ENCODE assay signal across 29 cellular contexts in the genomic region with DNA sequence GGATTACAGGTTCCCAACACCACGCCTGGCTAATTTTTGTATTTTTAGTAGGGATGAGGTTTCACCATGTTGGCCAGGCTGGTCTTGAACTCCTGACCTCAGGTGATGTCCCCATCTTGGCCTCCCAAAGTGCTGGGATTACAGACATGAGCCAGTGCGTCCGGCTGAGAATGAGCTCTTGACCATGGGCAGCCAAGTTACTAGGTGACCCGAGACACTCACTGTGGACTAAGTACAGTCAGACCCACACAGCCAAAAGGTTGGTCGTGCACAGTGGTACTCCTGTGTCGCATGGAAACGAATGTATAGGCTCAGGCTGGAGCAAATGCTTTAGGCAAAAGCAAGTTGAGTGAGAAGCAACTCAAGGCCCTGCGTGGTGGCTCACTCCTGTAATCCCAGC. TPM values are rescaled to one million over a fixed set of nuclear protein-coding genes. Genes with fewer than 3 reads are reported as not detected.
DNase-seq lines count a peak whose midpoint lies in the region; ATAC-seq, FAIRE-seq and TF ChIP-seq lines count a peak whose summit lies in the region.
"Had no signal": no experiment of that assay in that cellular context is flagged by ENCODE, and none has a peak within 500 bp of the region (broad histone marks: within the 10 kb centered on the region; RNA-seq: fewer than 3 reads in every experiment).

No MANE protein-coding gene starts in this region.

- H3K9me3 Mint-ChIP-seq in nephron progenitor cell: no peaks in the 10 kb centered on the region
- H3K9me3 Mint-ChIP-seq: activated naive CD8-positive, alpha-beta T cell treated with anti-CD3 and anti-CD28 coated beads for 36 hours; GM23338; nephron; stimulated activated naive CD8-positive, alpha-beta T cell treated with anti-CD3 and anti-CD28 coated beads, Interleukin-15, amount 100 ng/mL, for 72 hours had no signal

- no peak overlapping the region for H3K4me3 Mint-ChIP-seq in nephron progenitor cell
- H3K4me3 Mint-ChIP-seq: activated naive CD8-positive, alpha-beta T cell treated with anti-CD3 and anti-CD28 coated beads for 36 hours; GM23338; nephron; stimulated activated naive CD8-positive, alpha-beta T cell treated with anti-CD3 and anti-CD28 coated beads, Interleukin-15, amount 100 ng/mL, for 72 hours had no signal

- no peak overlapping the region for H3K4me3 ChIP-seq in RWPE2 (ENCODE audit: severe bottlenecking)
- H3K4me3 ChIP-seq in esophagus squamous epithelium: no peak overlapping the region
- no peak overlapping the region for H3K4me3 ChIP-seq in upper lobe of right lung
- H3K4me3 ChIP-seq: GM23338, lung, ovary, SJSA1, transverse colon had no signal

- H3K9me3 ChIP-seq in RWPE2 (ENCODE audit: severe bottlenecking) (no peaks in the 10 kb centered on the region), esophagus squamous epithelium (no peaks in the 10 kb centered on the region), upper lobe of right lung (no peaks in the 10 kb centered on the region)
- H3K9me3 ChIP-seq: ovary, SJSA1, transverse colon had no signal

- H3K4me1 Mint-ChIP-seq in nephron progenitor cell: peaks cover 11% of the 10 kb centered on the region
- H3K4me1 Mint-ChIP-seq: activated naive CD8-positive, alpha-beta T cell treated with anti-CD3 and anti-CD28 coated beads for 36 hours; GM23338; stimulated activated naive CD8-positive, alpha-beta T cell treated with anti-CD3 and anti-CD28 coated beads, Interleukin-15, amount 100 ng/mL, for 72 hours had no signal

- DNase-seq in RWPE2 (ENCODE audit: low spot score): no peak
- no peak for DNase-seq in esophagus squamous epithelium (lab: John Stamatoyannopoulos, UW)
- no peak for DNase-seq in nephron progenitor cell
- DNase-seq in upper lobe of right lung: no peak
- DNase-seq in GM12891 (ENCODE audit: insufficient read length, low spot score): no peak
- DNase-seq in SHP77 treated with DMSO at 0.1 percent for 48 hours (lab: John Stamatoyannopoulos, UW): no peak
- DNase-seq: activated CD8-positive, alpha-beta memory T cell treated with anti-CD3 and anti-CD28 coated beads for 24 hours; activated naive CD8-positive, alpha-beta T cell treated with anti-CD3 and anti-CD28 coated beads for 36 hours; activated T-cell treated with anti-CD3 and anti-CD28 coated beads for 4 hours; effector CD4-positive, alpha-beta T cell; erythroblast; KBM-7; NCI-H2171; ovary; small intestine; stimulated activated CD4-positive, alpha-beta T cell treated with anti-CD3 and anti-CD28 coated beads, Interleukin-1b, Interleukin-23, amount 100 ng/mL, for 48 hours; stimulated activated naive CD8-positive, alpha-beta T cell treated with anti-CD3 and anti-CD28 coated beads, Interleukin-15, amount 100 ng/mL, for 72 hours; transverse colon had no signal

- TF ChIP-seq CTCF in RWPE2 (IDR thresholded peaks at IDR 0.05; ENCODE audit: poor library complexity, severe bottlenecking) (no peak), esophagus squamous epithelium (IDR thresholded peaks at IDR 0.05) (no peak), nephron progenitor cell (IDR thresholded peaks at IDR 0.05) (no peak), upper lobe of right lung (IDR thresholded peaks at IDR 0.05) (no peak)

- no peak for ATAC-seq in RWPE2 (ENCODE audit: low read depth)
- ATAC-seq in upper lobe of right lung: no peak
- ATAC-seq in GM21786 (IDR thresholded peaks at IDR 0.05; ENCODE audit: unreplicated experiment): no peak
- ATAC-seq: GM23338; stimulated activated naive CD8-positive, alpha-beta T cell treated with anti-CD3 and anti-CD28 coated beads, Interleukin-15, amount 100 ng/mL, for 72 hours had no signal

- H3K36me3 ChIP-seq in RWPE2 (ENCODE audit: low read depth) (no peaks in the 10 kb centered on the region), esophagus squamous epithelium (no peaks in the 10 kb centered on the region), upper lobe of right lung (no peaks in the 10 kb centered on the region)
- H3K36me3 ChIP-seq: ovary, SJSA1, transverse colon had no signal

- H3K4me1 ChIP-seq in RWPE2 (ENCODE audit: insufficient read depth, poor library complexity, severe bottlenecking) (peaks cover 4% of the 10 kb centered on the region), esophagus squamous epithelium (peaks cover 0 to 15% (median 0%) of the 10 kb centered on the region in 3 donors), upper lobe of right lung (no peaks in the 10 kb centered on the region)
- H3K4me1 ChIP-seq: SJSA1, transverse colon had no signal

- H3K27me3 Mint-ChIP-seq in nephron progenitor cell (ENCODE audit: low read depth, poor library complexity): peaks cover 18% of the 10 kb centered on the region

- intact Hi-C loops in esophagus squamous epithelium (cut with DNase I) (no loop called here), upper lobe of right lung (cut with DNase I) (no loop called here)

- H3K27ac ChIP-seq in RWPE2 (ENCODE audit: poor library complexity, severe bottlenecking) (peak overlapping the region; percentile 77), esophagus squamous epithelium (peak overlapping the region in 3 of 4 donors; percentile 49 to 75 (median 56)), upper lobe of right lung (peak overlapping the region; percentile 36)
- H3K27ac ChIP-seq: C4-2B, ovary, SJSA1, transverse colon had no signal

- no peak for TF ChIP-seq POLR2A in esophagus squamous epithelium (IDR thresholded peaks at IDR 0.05)
- no peak for TF ChIP-seq POLR2A in GM12891 (IDR thresholded peaks at IDR 0.05; ENCODE audit: low read depth, low read length)

- no peaks in the 10 kb centered on the region for H3K36me3 Mint-ChIP-seq in nephron progenitor cell (ENCODE audit: low read depth)
- H3K36me3 Mint-ChIP-seq: activated naive CD8-positive, alpha-beta T cell treated with anti-CD3 and anti-CD28 coated beads for 36 hours had no signal

- WGBS in esophagus squamous epithelium, 2 donors: 73 to 86% methylated on average over 2 to 8 of the region's 8 CpGs

- no peak for FAIRE-seq in GM12891 (lab: Jason Lieb, UNC)
- FAIRE-seq: colon, small intestine had no signal

- H3K27me3 ChIP-seq in RWPE2 (ENCODE audit: insufficient read depth, poor library complexity, severe bottlenecking) (no peaks in the 10 kb centered on the region), esophagus squamous epithelium (peaks cover 0 to 4% (median 0%) of the 10 kb centered on the region in 4 donors), upper lobe of right lung (no peaks in the 10 kb centered on the region)
- H3K27me3 ChIP-seq: ovary, SJSA1, transverse colon had no signal

- peak overlapping the region; percentile 19 for H3K27ac Mint-ChIP-seq in nephron progenitor cell
- H3K27ac Mint-ChIP-seq: activated naive CD8-positive, alpha-beta T cell treated with anti-CD3 and anti-CD28 coated beads for 36 hours; GM23338; nephron had no signal

TF ChIP-seq in GM12891, 5 proteins besides CTCF, POLR2A, EP300 and RAD21:
- no peak for TF ChIP-seq SPI1 (IDR thresholded peaks at IDR 0.05; ENCODE audit: low read depth, low read length)
- no peak for TF ChIP-seq PAX5 (IDR thresholded peaks at IDR 0.05; ENCODE audit: insufficient read depth, low read length, severe bottlenecking)
- no peak for TF ChIP-seq POLR2AphosphoS5 (IDR thresholded peaks at IDR 0.05; ENCODE audit: low read depth, low read length)
- TF ChIP-seq POU2F2 (IDR thresholded peaks at IDR 0.05; ENCODE audit: low read depth, low read length): no peak
- no peak for TF ChIP-seq TAF1 (IDR thresholded peaks at IDR 0.05; ENCODE audit: low read depth, low read length)
TF ChIP-seq in GM12891: peak in this region for 0.

RNA-seq across cellular contexts. Expression of gene DLK1, which starts 21.0 kb away (rescaled TPM):
- not detected for total RNA-seq in esophagus squamous epithelium
- not detected for total RNA-seq in upper lobe of right lung
- polyA plus RNA-seq in GM12891 (2012; ENCODE audit: low read depth, missing spikeins): not detected
- total RNA-seq: activated naive CD8-positive, alpha-beta T cell treated with anti-CD3 and anti-CD28 coated beads for 36 hours; aorta; M059J; NCI-H460; renal cortical epithelial cell; SJSA1; transverse colon had no signal
